Comparison of ENCODE assay signal across 8 cellular contexts in the genomic region with DNA sequence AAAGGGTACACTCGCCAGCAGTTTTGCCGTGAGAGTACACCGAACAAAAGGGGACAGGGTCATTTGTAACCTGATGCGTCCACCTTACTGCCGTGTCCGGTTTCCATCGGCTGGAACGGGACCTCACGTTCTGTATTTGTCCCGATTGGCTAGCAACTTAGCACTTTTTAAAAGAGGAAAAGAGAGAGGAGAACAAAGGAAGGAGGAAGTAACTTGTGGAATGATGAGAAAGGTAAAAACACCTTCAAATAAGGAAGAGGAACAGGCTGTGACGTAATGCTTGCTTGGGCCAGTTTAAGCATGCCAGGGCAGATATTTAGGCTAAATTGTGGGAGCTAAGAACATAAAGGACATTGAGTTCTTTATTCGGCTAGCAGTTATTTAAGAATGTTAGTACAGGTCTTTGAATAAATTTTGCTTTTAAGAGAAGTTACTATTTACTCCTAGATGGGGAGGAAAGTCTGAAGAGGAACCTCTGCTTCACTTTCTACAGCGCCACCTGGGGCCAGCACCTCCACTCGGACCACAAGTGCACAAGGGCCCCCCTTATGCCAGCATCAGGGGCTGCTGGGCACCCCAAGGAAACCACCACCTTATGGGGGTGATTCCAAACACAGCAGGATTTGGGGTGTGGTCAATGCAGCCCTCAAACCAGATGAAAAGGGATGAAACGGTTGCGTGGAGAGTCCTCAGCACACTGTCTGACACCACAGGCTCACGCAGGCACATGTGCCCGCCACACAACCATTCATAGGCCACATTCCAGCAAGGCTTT. TPM values are rescaled to one million over a fixed set of nuclear protein-coding genes. Genes with fewer than 3 reads are reported as not detected.
A peak's percentile ranks its signal among the peaks of the same experiment; 100 is the strongest.
DNase-seq lines count a peak whose midpoint lies in the region; ATAC-seq lines count a peak whose summit lies in the region.

No MANE protein-coding gene starts in this region.

- H3K9ac ChIP-seq in rectal smooth muscle tissue (ENCODE audit: low read length): peak overlapping the region; percentile 26

- H3K27me3 Mint-ChIP-seq in activated CD8-positive, alpha-beta memory T cell treated with anti-CD3 and anti-CD28 coated beads, Interleukin-2, amount 10 ng/mL, durations not matched to agents 7 days and 5 days: no peaks in the 10 kb centered on the region

- DNase-seq in activated CD8-positive, alpha-beta memory T cell treated with anti-CD3 and anti-CD28 coated beads, Interleukin-2, amount 10 ng/mL, durations not matched to agents 7 days and 5 days: peak; percentile 71
- DNase-seq in activated CD8-positive, alpha-beta memory T cell treated with anti-CD3 and anti-CD28 coated beads, Interleukin-2, amount 50 U/mL, for 4 hours: no peak
- peak; percentile 38 for DNase-seq in RPMI8226
- peak; percentile 15 for DNase-seq in effector CD8-positive, alpha-beta T cell (lab: John Stamatoyannopoulos, UW)

- no peak for ATAC-seq in activated CD8-positive, alpha-beta memory T cell treated with anti-CD3 and anti-CD28 coated beads, Interleukin-2, amount 10 ng/mL, durations not matched to agents 7 days and 5 days
- ATAC-seq in HG02759 (IDR thresholded peaks at IDR 0.05; ENCODE audit: unreplicated experiment) (no peak), GM19455 (IDR thresholded peaks at IDR 0.05; ENCODE audit: unreplicated experiment) (no peak), GM18517 (IDR thresholded peaks at IDR 0.05; ENCODE audit: unreplicated experiment) (no peak)

- H3K27ac ChIP-seq in rectal smooth muscle tissue (ENCODE audit: low read depth, low read length): no peak overlapping the region

- no peaks in the 10 kb centered on the region for H3K36me3 ChIP-seq in rectal smooth muscle tissue (ENCODE audit: control insufficient read depth, insufficient read depth, low read length)

- no peaks in the 10 kb centered on the region for H3K4me1 ChIP-seq in rectal smooth muscle tissue (ENCODE audit: control insufficient read depth, insufficient read depth, low read length)

- peaks cover 4% of the 10 kb centered on the region for H3K36me3 Mint-ChIP-seq in activated CD8-positive, alpha-beta memory T cell treated with anti-CD3 and anti-CD28 coated beads, Interleukin-2, amount 10 ng/mL, durations not matched to agents 7 days and 5 days

- H3K9me3 Mint-ChIP-seq in activated CD8-positive, alpha-beta memory T cell treated with anti-CD3 and anti-CD28 coated beads, Interleukin-2, amount 10 ng/mL, durations not matched to agents 7 days and 5 days (ENCODE audit: low read depth): no peaks in the 10 kb centered on the region

- H3K4me3 ChIP-seq in rectal smooth muscle tissue (ENCODE audit: low read length): peak overlapping the region; percentile 31

- peaks cover 50% of the 10 kb centered on the region for H3K4me1 Mint-ChIP-seq in activated CD8-positive, alpha-beta memory T cell treated with anti-CD3 and anti-CD28 coated beads, Interleukin-2, amount 10 ng/mL, durations not matched to agents 7 days and 5 days

- H3K27me3 ChIP-seq in rectal smooth muscle tissue (ENCODE audit: control insufficient read depth, insufficient read depth, low read length): no peaks in the 10 kb centered on the region

- H3K4me3 Mint-ChIP-seq in activated CD8-positive, alpha-beta memory T cell treated with anti-CD3 and anti-CD28 coated beads, Interleukin-2, amount 10 ng/mL, durations not matched to agents 7 days and 5 days: peak overlapping the region; percentile 79

- peak overlapping the region; percentile 100 for H3K27ac Mint-ChIP-seq in activated CD8-positive, alpha-beta memory T cell treated with anti-CD3 and anti-CD28 coated beads, Interleukin-2, amount 10 ng/mL, durations not matched to agents 7 days and 5 days

- CTCF ChIA-PET in activated CD8-positive, alpha-beta memory T cell treated with anti-CD3 and anti-CD28 coated beads, Interleukin-2, amount 10 ng/mL, durations not matched to agents 7 days and 5 days (lab: Charles Lee): interaction anchor here (0.9 to 5.4 kb wide), 18 partner anchors 8 to 371 kb away, joined by 3 to 81 read pairs (median 16); a partner anchor contains a TSS

RNA-seq across cellular contexts. Expression of a gene that starts 5.8 kb away (rescaled TPM):
- total RNA-seq in activated CD8-positive, alpha-beta memory T cell treated with anti-CD3 and anti-CD28 coated beads, Interleukin-2, amount 10 ng/mL, durations not matched to agents 7 days and 5 days: 10 to 100 TPM; 49.6 to 68.2 TPM

RNA-seq across cellular contexts. Expression of a gene that starts 21.5 kb away (rescaled TPM):
- total RNA-seq in activated CD8-positive, alpha-beta memory T cell treated with anti-CD3 and anti-CD28 coated beads, Interleukin-2, amount 10 ng/mL, durations not matched to agents 7 days and 5 days: under 1 TPM; 0.19 to 0.29 TPM

RNA-seq across cellular contexts. Expression of a gene that starts 39.5 kb away (rescaled TPM):
- 100 to 1,000 TPM in 1 of 2 experiments, 10 to 100 TPM in 1; 97.2 to 118 TPM for total RNA-seq in activated CD8-positive, alpha-beta memory T cell treated with anti-CD3 and anti-CD28 coated beads, Interleukin-2, amount 10 ng/mL, durations not matched to agents 7 days and 5 days

RNA-seq across cellular contexts. Expression of a gene that starts 43.9 kb away (rescaled TPM):
- total RNA-seq in activated CD8-positive, alpha-beta memory T cell treated with anti-CD3 and anti-CD28 coated beads, Interleukin-2, amount 10 ng/mL, durations not matched to agents 7 days and 5 days: 10 to 100 TPM; 80.1 to 87.6 TPM

RNA-seq across cellular contexts. Expression of a gene that starts 50.5 kb away (rescaled TPM):
- total RNA-seq in activated CD8-positive, alpha-beta memory T cell treated with anti-CD3 and anti-CD28 coated beads, Interleukin-2, amount 10 ng/mL, durations not matched to agents 7 days and 5 days: under 1 TPM in 1 of 2 experiments, not detected in 1; 0.05 TPM
